31 cellular contexts compared by ENCODE assay signal in genomic region chr10:15038416-15038815, GRCh38. TPM values are rescaled to one million over a fixed set of nuclear protein-coding genes. Genes with fewer than 3 reads are reported as not detected.
"Had no signal": no experiment of that assay in that cellular context is flagged by ENCODE, and none has a peak within 500 bp of the region (broad histone marks: within the 10 kb centered on the region; RNA-seq: fewer than 3 reads in every experiment).

No MANE protein-coding gene starts in this region.

- H3K9me3 ChIP-seq: ascending aorta had no signal

- H3K27me3 ChIP-seq: ascending aorta, cardiac muscle cell had no signal

- H3K27ac ChIP-seq: ascending aorta, cardiac muscle cell, VCaP had no signal

- ATAC-seq: activated CD8-positive, alpha-beta memory T cell treated with anti-CD3 and anti-CD28 coated beads, Interleukin-2, amount 10 ng/mL, durations not matched to agents 7 days and 5 days; activated CD8-positive, alpha-beta T cell treated with anti-CD3 and anti-CD28 coated beads, Interleukin-2, amount 10 ng/mL, durations not matched to agents 7 days and 5 days; activated naive CD8-positive, alpha-beta T cell treated with anti-CD3 and anti-CD28 coated beads, Interleukin-2, amount 50 U/mL, for 24 hours had no signal

- H3K4me3 ChIP-seq: ascending aorta, cardiac muscle cell had no signal

- H3K36me3 ChIP-seq: ascending aorta, cardiac muscle cell had no signal

- DNase-seq: activated B cell treated with CpG ODN at 0.5 μM for 24 hours; activated CD4-positive, alpha-beta memory T cell treated with anti-CD3 and anti-CD28 coated beads, Interleukin-2, amount 10 ng/mL, durations not matched to agents 7 days and 5 days; activated CD4-positive, alpha-beta T cell treated with anti-CD3 and anti-CD28 coated beads for 4 hours; activated CD4-positive, alpha-beta T cell treated with anti-CD3 and anti-CD28 coated beads, Interleukin-2, amount 10 ng/mL, durations not matched to agents 24 days and 14 days; activated CD4-positive, alpha-beta T cell treated with anti-CD3 and anti-CD28 coated beads, Interleukin-2, amount 50 U/mL, for 48 hours; activated CD4-positive, CD25-positive, alpha-beta regulatory T cell treated with anti-CD3 and anti-CD28 coated beads, Interleukin-2, amount 50 U/mL, for 72 hours; activated CD8-positive, alpha-beta memory T cell treated with anti-CD3 and anti-CD28 coated beads for 24 hours; activated CD8-positive, alpha-beta memory T cell treated with anti-CD3 and anti-CD28 coated beads, Interleukin-2, amount 10 ng/mL, durations not matched to agents 7 days and 5 days; activated CD8-positive, alpha-beta memory T cell treated with anti-CD3 and anti-CD28 coated beads, Interleukin-2, amount 50 U/mL, for 48 hours; activated CD8-positive, alpha-beta T cell treated with anti-CD3 and anti-CD28 coated beads, Interleukin-2, amount 10 ng/mL, durations not matched to agents 7 days and 5 days; activated effector memory CD4-positive, alpha-beta T cell treated with Interleukin-2 at 50 U/mL for 16 hours; activated gamma-delta T cell; activated naive CD4-positive, alpha-beta T cell treated with anti-CD3 and anti-CD28 coated beads, Interleukin-2, amount 10 ng/mL, durations not matched to agents 7 days and 5 days; activated naive CD4-positive, alpha-beta T cell treated with Interleukin-2 at 50 U/mL for 16 hours; activated naive CD8-positive, alpha-beta T cell treated with anti-CD3 and anti-CD28 coated beads, Interleukin-2, amount 10 ng/mL, durations not matched to agents 7 days and 5 days; activated naive CD8-positive, alpha-beta T cell treated with anti-CD3 and anti-CD28 coated beads, Interleukin-2, amount 50 U/mL, for 24 hours; activated T-cell treated with anti-CD3 and anti-CD28 coated beads, Interleukin-2, amount 50 U/mL, for 24 hours; activated T-cell treated with anti-CD3 and anti-CD28 coated beads, Interleukin-2, amount 50 U/mL, for 48 hours; amygdala; anterior cingulate cortex; caudate nucleus; cerebellar nuclear complex; T-helper 1 cell; T-helper 2 cell; T-helper 9 cell had no signal

- FAIRE-seq: bronchial epithelial cell, TTC549 had no signal

- H3K4me1 ChIP-seq: ascending aorta had no signal

RNA-seq across cellular contexts. Expression of gene OLAH, which starts 5.3 kb away (rescaled TPM):
- total RNA-seq: activated B cell treated with CpG ODN at 0.5 μM for 24 hours; activated T-helper 2 cell treated with anti-CD3 and anti-CD28 coated beads, Interferon-gamma antibody, Interleukin-2, Interleukin-4, amounts not matched to agents 10 μg/mL and 5 μg/mL and 100 μg/mL, durations not matched to agents 14 hours and 24 hours and 36 hours; cardiac muscle cell had no signal
- polyA plus RNA-seq: cardiac muscle cell had no signal

RNA-seq across cellular contexts. Expression of gene ACBD7, which starts 50.2 kb away (rescaled TPM):
- total RNA-seq: activated B cell treated with CpG ODN at 0.5 μM for 24 hours, ascending aorta had no signal

RNA-seq across cellular contexts. Expression of gene RPP38, which starts 58.7 kb away (rescaled TPM):
- total RNA-seq: ascending aorta had no signal
